ENCODE assay signal across 22 cellular contexts in genomic region chr7:82175319-82175718, GRCh38.
"Had no signal": no experiment of that assay in that cellular context is flagged by ENCODE, and none has a peak within 500 bp of the region (broad histone marks: within the 10 kb centered on the region; RNA-seq: fewer than 3 reads in every experiment).

No MANE protein-coding gene starts in this region.

- H3K27ac ChIP-seq: esophagus squamous epithelium, left ventricle myocardium inferior, lower lobe of right lung, neural progenitor cell, ovary, right atrium auricular region, sigmoid colon, skin epidermis, suprapubic skin, thyroid gland, upper lobe of left lung, uterus had no signal

- H3K27me3 ChIP-seq: esophagus squamous epithelium, neural progenitor cell, ovary, right atrium auricular region, sigmoid colon, suprapubic skin, thyroid gland, upper lobe of left lung, uterus had no signal

- H3K4me2 ChIP-seq: neural progenitor cell had no signal

- H3K4me3 Mint-ChIP-seq: dendritic cell treated with granulocyte-macrophage colony-stimulating factor and Interleukin-4, amounts not matched to agents 40 ng/mL and 50 ng/mL, for 4 days; effector memory CD8-positive, alpha-beta T cell; memory B cell; natural killer cell treated with Interleukin-12 subunit alpha and Interleukin-12 subunit beta and Interleukin-15 and Interleukin-18, amount 100 ng/mL, for 72 hours; neural progenitor cell had no signal

- H3K9me3 Mint-ChIP-seq: dendritic cell treated with granulocyte-macrophage colony-stimulating factor and Interleukin-4, amounts not matched to agents 40 ng/mL and 50 ng/mL, for 4 days; natural killer cell treated with Interleukin-12 subunit alpha and Interleukin-12 subunit beta and Interleukin-15 and Interleukin-18, amount 100 ng/mL, for 72 hours; neural progenitor cell had no signal

- H3K36me3 Mint-ChIP-seq: memory B cell; natural killer cell treated with Interleukin-12 subunit alpha and Interleukin-12 subunit beta and Interleukin-15 and Interleukin-18, amount 100 ng/mL, for 72 hours; neural progenitor cell had no signal

- H3K4me1 ChIP-seq: esophagus squamous epithelium, lower lobe of right lung, right atrium auricular region, suprapubic skin, thyroid gland, upper lobe of left lung, uterus had no signal

- H3K4me3 ChIP-seq: esophagus squamous epithelium, left ventricle myocardium inferior, lower lobe of right lung, neural progenitor cell, ovary, right atrium auricular region, sigmoid colon, skin epidermis, suprapubic skin, thyroid gland, upper lobe of left lung, uterus had no signal

- H3K27ac Mint-ChIP-seq: dendritic cell treated with granulocyte-macrophage colony-stimulating factor and Interleukin-4, amounts not matched to agents 40 ng/mL and 50 ng/mL, for 4 days; effector memory CD8-positive, alpha-beta T cell; memory B cell; natural killer cell treated with Interleukin-12 subunit alpha and Interleukin-12 subunit beta and Interleukin-15 and Interleukin-18, amount 100 ng/mL, for 72 hours; neural progenitor cell had no signal

- H2AFZ ChIP-seq: neural progenitor cell had no signal

- H3K4me1 Mint-ChIP-seq: memory B cell had no signal

- FAIRE-seq: kidney had no signal

- ATAC-seq: effector memory CD8-positive, alpha-beta T cell; left cardiac atrium; lower lobe of right lung; natural killer cell treated with Interleukin-12 subunit alpha and Interleukin-12 subunit beta and Interleukin-15 and Interleukin-18, amount 100 ng/mL, for 72 hours; stimulated activated naive CD8-positive, alpha-beta T cell treated with anti-CD3 and anti-CD28 coated beads, Interleukin-15, Interleukin-2, amounts not matched to agents 100 U/mL and 50 U/mL, for 24 hours had no signal

- H3K9me3 ChIP-seq: esophagus squamous epithelium, lower lobe of right lung, ovary, right atrium auricular region, sigmoid colon, suprapubic skin, thyroid gland, upper lobe of left lung, uterus had no signal

- H3K36me3 ChIP-seq: esophagus squamous epithelium, left ventricle myocardium inferior, lower lobe of right lung, neural progenitor cell, ovary, right atrium auricular region, sigmoid colon, suprapubic skin, thyroid gland, upper lobe of left lung, uterus had no signal

- DNase-seq: effector memory CD8-positive, alpha-beta T cell; esophagus squamous epithelium; foreskin fibroblast; kidney; left cardiac atrium; left ventricle myocardium inferior; lower lobe of right lung; midbrain; nucleus accumbens; ovary; sigmoid colon; stimulated activated naive CD8-positive, alpha-beta T cell treated with anti-CD3 and anti-CD28 coated beads, Interleukin-15, Interleukin-2, amounts not matched to agents 100 U/mL and 50 U/mL, for 24 hours; thyroid gland; upper lobe of left lung; uterus had no signal

- H3K27me3 Mint-ChIP-seq: effector memory CD8-positive, alpha-beta T cell; memory B cell; natural killer cell treated with Interleukin-12 subunit alpha and Interleukin-12 subunit beta and Interleukin-15 and Interleukin-18, amount 100 ng/mL, for 72 hours had no signal

- H3K9ac ChIP-seq: neural progenitor cell had no signal
